In the genomic region with DNA sequence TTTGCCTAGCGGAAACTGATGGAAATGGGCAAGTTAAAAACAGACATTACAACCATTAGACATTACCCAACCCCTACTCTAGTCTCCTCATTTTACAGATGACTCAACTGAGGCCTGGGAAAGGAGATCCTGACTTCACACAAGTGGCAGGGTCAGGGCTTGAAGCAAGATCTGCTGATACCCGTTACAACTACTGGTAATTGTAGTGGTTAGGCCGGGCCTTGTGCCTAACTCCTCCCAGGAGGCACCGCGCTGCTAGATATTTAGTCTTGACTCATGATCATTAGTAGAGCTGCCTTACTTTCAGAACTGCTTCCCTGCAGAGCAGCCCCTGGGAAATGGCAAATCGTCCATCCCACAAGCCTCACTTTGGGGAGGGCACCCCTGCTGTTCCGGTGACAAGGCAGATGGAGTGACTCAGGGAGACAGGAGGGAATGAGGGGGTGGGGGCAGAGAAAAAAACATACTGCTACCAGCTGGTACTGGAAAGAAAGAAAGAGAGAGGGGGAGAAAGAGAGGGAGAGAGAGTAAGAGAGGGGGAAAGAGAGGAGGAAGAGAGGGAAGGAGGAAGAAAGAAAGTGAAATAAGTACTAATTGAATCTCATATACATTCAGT, we compare ENCODE assay signal across 8 cellular contexts. TPM values are rescaled to one million over a fixed set of nuclear protein-coding genes. Genes with fewer than 3 reads are reported as not detected.
DNase-seq lines count a peak whose midpoint lies in the region; ATAC-seq and TF ChIP-seq lines count a peak whose summit lies in the region.

No MANE protein-coding gene starts in this region.

- ATAC-seq in HG02938 (IDR thresholded peaks at IDR 0.05; ENCODE audit: unreplicated experiment) (peak; percentile 35), left colon (no peak)
- peak; percentile 83 for ATAC-seq in stimulated activated naive CD8-positive, alpha-beta T cell treated with anti-CD3 and anti-CD28 coated beads, Interleukin-15, amount 100 ng/mL, for 72 hours

- no peak overlapping the region for H3K4me3 ChIP-seq in astrocyte of the spinal cord (ENCODE audit: low read depth, low read length)

- H3K27me3 Mint-ChIP-seq in stimulated activated naive CD8-positive, alpha-beta T cell treated with anti-CD3 and anti-CD28 coated beads, Interleukin-15, amount 100 ng/mL, for 72 hours = no peaks in the 10 kb centered on the region

- peaks cover 51% of the 10 kb centered on the region for H3K4me1 Mint-ChIP-seq in stimulated activated naive CD8-positive, alpha-beta T cell treated with anti-CD3 and anti-CD28 coated beads, Interleukin-15, amount 100 ng/mL, for 72 hours

- in situ Hi-C loops in astrocyte of the spinal cord (cut with HindIII; ENCODE audit: low sequenced_read_pairs) = no loop called here

- peak overlapping the region in 1 of 2 donors; percentile 76 for H3K27ac Mint-ChIP-seq in stimulated activated naive CD8-positive, alpha-beta T cell treated with anti-CD3 and anti-CD28 coated beads, Interleukin-15, amount 100 ng/mL, for 72 hours

- intact Hi-C loops in left colon (cut with DNase I, micrococcal nuclease) = no loop called here

- DNase-seq in GDM1 (lab: John Stamatoyannopoulos, UW) = peak; percentile 54
- DNase-seq in SKM-1 (lab: John Stamatoyannopoulos, UW; ENCODE audit: unreplicated experiment) = peak; percentile 37
- peak; percentile 95 for DNase-seq in astrocyte of the spinal cord (ENCODE audit: low read depth, low spot score)
- DNase-seq in left colon = peak; percentile 26 to 39
- DNase-seq in stimulated activated naive CD8-positive, alpha-beta T cell treated with anti-CD3 and anti-CD28 coated beads, Interleukin-15, amount 100 ng/mL, for 72 hours = peak; percentile 28 to 61
- no peak for DNase-seq in NCI-H774 (lab: John Stamatoyannopoulos, UW)
- no peak for DNase-seq in NCI-H1105 treated with DMSO at 0.1 percent for 48 hours (lab: John Stamatoyannopoulos, UW)

- H3K9me3 Mint-ChIP-seq in stimulated activated naive CD8-positive, alpha-beta T cell treated with anti-CD3 and anti-CD28 coated beads, Interleukin-15, amount 100 ng/mL, for 72 hours = peaks cover 0 to 4% of the 10 kb centered on the region in 2 donors

- TF ChIP-seq CTCF in astrocyte of the spinal cord (IDR thresholded peaks at IDR 0.05; ENCODE audit: low read depth, low read length) = no peak

- peak overlapping the region; percentile 79 to 81 for H3K4me3 Mint-ChIP-seq in stimulated activated naive CD8-positive, alpha-beta T cell treated with anti-CD3 and anti-CD28 coated beads, Interleukin-15, amount 100 ng/mL, for 72 hours

RNA-seq across cellular contexts. Expression of a gene that starts 12.2 kb away (rescaled TPM):
- total RNA-seq in left colon = 1 to 10 TPM; 2.1 to 6.7 TPM

Comparison
In these comparisons a context has a peak if more than half of its experiments do, and no peak if none do; other contexts are left out.
1. DNase-seq: peak in GDM1 (single experiment), SKM-1 (single experiment), astrocyte of the spinal cord (single experiment), left colon (2 of 2) and stimulated activated naive CD8-positive, alpha-beta T cell treated with anti-CD3 and anti-CD28 coated beads, Interleukin-15, amount 100 ng/mL, for 72 hours (2 of 2); none in NCI-H774 (single experiment) and NCI-H1105 treated with DMSO at 0.1 percent for 48 hours (single experiment).